ENCODE assay signal across 9 cellular contexts in genomic region chr5:172868436-172868923, GRCh38. TPM values are rescaled to one million over a fixed set of nuclear protein-coding genes. Genes with fewer than 3 reads are reported as not detected.
DNase-seq lines count a peak whose midpoint lies in the region; FAIRE-seq and TF ChIP-seq lines count a peak whose summit lies in the region.
"Had no signal": no experiment of that assay in that cellular context is flagged by ENCODE, and none has a peak within 500 bp of the region (broad histone marks: within the 10 kb centered on the region; RNA-seq: fewer than 3 reads in every experiment).

No MANE protein-coding gene starts in this region.

- POLR2A ChIA-PET in PC-9 (lab: Charles Lee; ENCODE audit: unreplicated experiment) = interaction anchor here (0.7 kb wide), 1 partner anchor 20 kb away, joined by 3 read pairs; no protein-coding TSS in a partner anchor

- H2AFZ ChIP-seq in PC-9 = no peak overlapping the region

- TF ChIP-seq CTCF in PC-9 (conservative IDR thresholded peaks at IDR 0.05) = no peak
- TF ChIP-seq CTCF in choroid plexus epithelial cell (conservative IDR thresholded peaks at IDR 0.05; ENCODE audit: low read depth, low read length) = no peak
- no peak for TF ChIP-seq CTCF in type B pancreatic cell (conservative IDR thresholded peaks at IDR 0.05)

- H3K36me3 Mint-ChIP-seq in type B pancreatic cell = no peaks in the 10 kb centered on the region

- 85 to 91% methylated on average over 7 to 8 of the region's 9 CpGs for WGBS in mesodermal cell (ENCODE audit: insufficient coverage in 2 of 2), 2 experiments

- peaks cover 30% of the 10 kb centered on the region for H3F3A ChIP-seq in PC-9 (ENCODE audit: insufficient read depth, low read depth)

- H3K27me3 ChIP-seq in PC-9 (ENCODE audit: insufficient read depth, low read depth) = no peaks in the 10 kb centered on the region

- no peaks in the 10 kb centered on the region for H3K9me2 ChIP-seq in PC-9 (ENCODE audit: insufficient read depth)

- H3K4me2 ChIP-seq in PC-9 = peak overlapping the region; percentile 59

- no peak for TF ChIP-seq POLR2A in GM12892 (IDR thresholded peaks at IDR 0.05; ENCODE audit: low read depth, low read length)

- H4K20me1 ChIP-seq in PC-9 (ENCODE audit: insufficient read depth) = no peaks in the 10 kb centered on the region

- H3K4me1 Mint-ChIP-seq in type B pancreatic cell (ENCODE audit: unreplicated experiment) = peaks cover 24% of the 10 kb centered on the region

- H3K79me2 ChIP-seq in PC-9 (ENCODE audit: low read depth) = peaks cover 17% of the 10 kb centered on the region

- CTCF ChIA-PET in PC-9 (lab: Charles Lee) = interaction anchor here (0.6 kb wide), 1 partner anchor 61 kb away, joined by 6 read pairs; no protein-coding TSS in a partner anchor

- H3K9me3 ChIP-seq in PC-9 (ENCODE audit: insufficient read depth, low read depth) = no peaks in the 10 kb centered on the region
- H3K9me3 ChIP-seq in mesodermal cell (ENCODE audit: control insufficient read depth, low read length) = no peaks in the 10 kb centered on the region

- H3K4me1 ChIP-seq in PC-9 (replicated peaks; ENCODE audit: insufficient read depth) (peaks cover 44% of the 10 kb centered on the region), mesodermal cell (ENCODE audit: control insufficient read depth, insufficient read depth, low read length, poor library complexity, severe bottlenecking) (peaks cover 66% of the 10 kb centered on the region)

- intact Hi-C loops in PC-9 (cut with micrococcal nuclease; ENCODE audit: unreplicated experiment) = loop anchor here (2.0 kb wide), 2 partner anchors 36 to 152 kb away; no protein-coding TSS in a partner anchor

- no peak overlapping the region for H3K4me3 ChIP-seq in PC-9
- no peak overlapping the region for H3K4me3 ChIP-seq in choroid plexus epithelial cell (ENCODE audit: low read depth, low read length)
- H3K4me3 ChIP-seq in mesodermal cell (ENCODE audit: extremely low read depth, insufficient read depth, low read length, poor library complexity, severe bottlenecking) = no peak overlapping the region

- FAIRE-seq in GM12892 (lab: Jason Lieb, UNC) = no peak

- no peaks in the 10 kb centered on the region for H3K9me3 Mint-ChIP-seq in type B pancreatic cell

- peak overlapping the region; percentile 84 for H3K27ac ChIP-seq in PC-9
- H3K27ac ChIP-seq in mesodermal cell (ENCODE audit: low read depth, low read length, severe bottlenecking) = peak overlapping the region; percentile 72

- H3K27ac Mint-ChIP-seq in type B pancreatic cell = peak overlapping the region; percentile 26

- no peaks in the 10 kb centered on the region for H3K27me3 Mint-ChIP-seq in type B pancreatic cell

- BruUV-seq in PC-9 (replicated peaks; lab: Mats Ljungman, UMichigan) = no TSS peak

- 0 out of 2 replicates have a peak, but pooled peaks cover 3% of the 10 kb centered on the region for H3K36me3 ChIP-seq in PC-9 (ENCODE audit: low read depth)
- peaks cover 10% of the 10 kb centered on the region for H3K36me3 ChIP-seq in mesodermal cell (ENCODE audit: control insufficient read depth, insufficient read depth, low read length)

- peak in 1 of 2 experiments; percentile 77 for DNase-seq in PC-9
- DNase-seq in choroid plexus epithelial cell (ENCODE audit: low read depth) = peak; percentile 63
- no peak for DNase-seq in type B pancreatic cell (ENCODE audit: extremely low spot score, unreplicated experiment)
- DNase-seq in HT-29 (ENCODE audit: low spot score) = no peak
- no peak for DNase-seq in T-helper 1 cell
- no peak for DNase-seq in GM12892 (ENCODE audit: insufficient read length)
- DNase-seq: effector CD4-positive, alpha-beta T cell; T-helper 2 cell had no signal

- H3K4me3 Mint-ChIP-seq in type B pancreatic cell = no peak overlapping the region

RNA-seq across cellular contexts. Expression of gene ERGIC1, which starts 34.4 kb away (rescaled TPM):
- total RNA-seq in PC-9 (2021) (106 and 159 TPM in 2 replicates), type B pancreatic cell (ENCODE audit: low replicate concordance) (85.2 and 105 TPM in 2 replicates)
- polyA plus RNA-seq in mesodermal cell (2013, experiment 1 of 2) = 116 TPM
- polyA plus RNA-seq in mesodermal cell (2013, experiment 2 of 2) = 100 TPM
- total RNA-seq in HT-29 (2014; rRNA removed; shearing (Covaris generic)) = 132 and 159 TPM in 2 replicates
- polyA plus RNA-seq in GM12892 (2012; ENCODE audit: missing spikeins) = 58.7 TPM
